In genomic region chr13:25268561-25268960, GRCh38 we compare ENCODE assay signal across 26 cellular contexts.
"Had no signal": no experiment of that assay in that cellular context is flagged by ENCODE, and none has a peak within 500 bp of the region (broad histone marks: within the 10 kb centered on the region; RNA-seq: fewer than 3 reads in every experiment).

No MANE protein-coding gene starts in this region.

- H3K9me3 Mint-ChIP-seq: activated CD4-positive, alpha-beta memory T cell treated with anti-CD3 and anti-CD28 coated beads for 36 hours; activated CD4-positive, alpha-beta T cell treated with anti-CD3 and anti-CD28 coated beads, Interleukin-2, amount 10 ng/mL, durations not matched to agents 24 days and 14 days; activated naive CD4-positive, alpha-beta T cell treated with anti-CD3 and anti-CD28 coated beads, Interleukin-2, amount 50 U/mL, for 24 hours; activated T-cell treated with anti-CD3 and anti-CD28 coated beads, Interleukin-2, amount 50 U/mL, for 4 hours; activated T-helper 2 cell treated with anti-CD3 and anti-CD28 coated beads, Interferon-gamma antibody, Interleukin-2, Interleukin-4, amounts not matched to agents 10 μg/mL and 5 μg/mL and 100 μg/mL, durations not matched to agents 14 hours and 24 hours and 36 hours; brain; natural killer cell treated with Interleukin-12 subunit alpha and Interleukin-12 subunit beta and Interleukin-15 and Interleukin-18, amount 100 ng/mL, for 72 hours had no signal

- H3K4me1 Mint-ChIP-seq: activated CD4-positive, alpha-beta T cell treated with anti-CD3 and anti-CD28 coated beads, Interleukin-2, amount 10 ng/mL, durations not matched to agents 24 days and 14 days; brain had no signal

- H3K27me3 Mint-ChIP-seq: activated CD4-positive, alpha-beta memory T cell treated with anti-CD3 and anti-CD28 coated beads for 36 hours; activated CD4-positive, alpha-beta T cell treated with anti-CD3 and anti-CD28 coated beads, Interleukin-2, amount 10 ng/mL, durations not matched to agents 24 days and 14 days; activated naive CD4-positive, alpha-beta T cell treated with anti-CD3 and anti-CD28 coated beads, Interleukin-2, amount 50 U/mL, for 24 hours; brain; natural killer cell treated with Interleukin-12 subunit alpha and Interleukin-12 subunit beta and Interleukin-15 and Interleukin-18, amount 100 ng/mL, for 72 hours had no signal

- H3K27ac Mint-ChIP-seq: activated CD4-positive, alpha-beta memory T cell treated with anti-CD3 and anti-CD28 coated beads for 36 hours; activated CD4-positive, alpha-beta T cell treated with anti-CD3 and anti-CD28 coated beads, Interleukin-2, amount 10 ng/mL, durations not matched to agents 24 days and 14 days; activated T-helper 2 cell treated with anti-CD3 and anti-CD28 coated beads, Interferon-gamma antibody, Interleukin-2, Interleukin-4, amounts not matched to agents 10 μg/mL and 5 μg/mL and 100 μg/mL, durations not matched to agents 14 hours and 24 hours and 36 hours had no signal

- ATAC-seq: activated T-cell treated with anti-CD3 and anti-CD28 coated beads, Interleukin-2, amount 50 U/mL, for 4 hours; esophagus mucosa; heart right ventricle; left lung; lower lobe of right lung; natural killer cell treated with Interleukin-12 subunit alpha and Interleukin-12 subunit beta and Interleukin-15 and Interleukin-18, amount 100 ng/mL, for 72 hours; right lobe of liver; stimulated activated naive CD8-positive, alpha-beta T cell treated with anti-CD3 and anti-CD28 coated beads, Interleukin-15, Interleukin-2, amounts not matched to agents 100 U/mL and 50 U/mL, for 24 hours had no signal

- H3K9me3 ChIP-seq: heart right ventricle, left lung, lower lobe of right lung, right lobe of liver, testis, transverse colon had no signal

- H3K4me3 Mint-ChIP-seq: activated CD4-positive, alpha-beta memory T cell treated with anti-CD3 and anti-CD28 coated beads for 36 hours; activated CD4-positive, alpha-beta T cell treated with anti-CD3 and anti-CD28 coated beads, Interleukin-2, amount 10 ng/mL, durations not matched to agents 24 days and 14 days; activated naive CD4-positive, alpha-beta T cell treated with anti-CD3 and anti-CD28 coated beads, Interleukin-2, amount 50 U/mL, for 24 hours; activated T-cell treated with anti-CD3 and anti-CD28 coated beads, Interleukin-2, amount 50 U/mL, for 4 hours; brain; natural killer cell treated with Interleukin-12 subunit alpha and Interleukin-12 subunit beta and Interleukin-15 and Interleukin-18, amount 100 ng/mL, for 72 hours had no signal

- DNase-seq: activated CD4-positive, alpha-beta memory T cell treated with anti-CD3 and anti-CD28 coated beads for 36 hours; activated CD4-positive, alpha-beta T cell treated with anti-CD3 and anti-CD28 coated beads, Interleukin-2, amount 10 ng/mL, durations not matched to agents 24 days and 14 days; activated CD4-positive, CD25-positive, alpha-beta regulatory T cell treated with anti-CD3 and anti-CD28 coated beads, Interleukin-2, amount 50 U/mL, for 72 hours; activated CD8-positive, alpha-beta memory T cell treated with anti-CD3 and anti-CD28 coated beads, Interleukin-2, amount 50 U/mL, for 48 hours; activated T-cell treated with anti-CD3 and anti-CD28 coated beads, Interleukin-2, amount 50 U/mL, for 4 hours; aorta; cortex of kidney; foreskin fibroblast; heart right ventricle; kidney glomerular epithelial cell; left lung; lower lobe of right lung; mesendoderm; right lobe of liver; stimulated activated CD4-positive, alpha-beta T cell treated with anti-CD3 and anti-CD28 coated beads, Interleukin-2, amount 100 ng/mL, for 48 hours; stimulated activated naive CD8-positive, alpha-beta T cell treated with anti-CD3 and anti-CD28 coated beads, Interleukin-15, Interleukin-2, amounts not matched to agents 100 U/mL and 50 U/mL, for 24 hours; T-helper 1 cell; testis; transverse colon had no signal

- H3K27ac ChIP-seq: cardiac muscle cell, heart right ventricle, left lung, lower lobe of right lung, right lobe of liver, testis, transverse colon, VCaP had no signal

- H3K27me3 ChIP-seq: cardiac muscle cell, heart right ventricle, left lung, right lobe of liver, testis, transverse colon had no signal
